ENCODE assay signal across 1 cellular context in genomic region chr17:62637809-62638208, GRCh38.
TF ChIP-seq lines count a peak whose summit lies in the region.

No MANE protein-coding gene starts in this region.

TF ChIP-seq in H1, 55 proteins besides CTCF, POLR2A, EP300 and RAD21:
- no peak for TF ChIP-seq SP1 (IDR thresholded peaks at IDR 0.05; ENCODE audit: low read depth, low read length)
- no peak for TF ChIP-seq TBP (IDR thresholded peaks at IDR 0.05; ENCODE audit: low read depth, low read length)
- no peak for TF ChIP-seq RNF2 (IDR thresholded peaks at IDR 0.05; ENCODE audit: borderline replicate concordance, low read depth, low read length, missing control alignments, poor library complexity, severe bottlenecking)
- no peak for TF ChIP-seq CREB1 (IDR thresholded peaks at IDR 0.05)
- TF ChIP-seq KDM4A (IDR thresholded peaks at IDR 0.05; ENCODE audit: low read depth, low read length, severe bottlenecking), result no peak
- no peak for TF ChIP-seq BRCA1 (IDR thresholded peaks at IDR 0.05; ENCODE audit: low read depth, low read length)
- no peak for TF ChIP-seq POU5F1 (IDR thresholded peaks at IDR 0.05; ENCODE audit: low read depth, low read length)
- no peak for TF ChIP-seq SIN3A (conservative IDR thresholded peaks at IDR 0.05 in 1 of 2, IDR thresholded peaks at IDR 0.05 in 1 of 2; ENCODE audit: low read depth in 1 of 2, low read length in 2 of 2)
- no peak for TF ChIP-seq RXRA (IDR thresholded peaks at IDR 0.05; ENCODE audit: insufficient read depth, low read depth, low read length)
- no peak for TF ChIP-seq TCF12 (IDR thresholded peaks at IDR 0.05; ENCODE audit: low read depth, low read length)
- no peak for TF ChIP-seq SUZ12 (IDR thresholded peaks at IDR 0.05; ENCODE audit: low read length)
